ENCODE assay signal across 8 cellular contexts in the genomic region with DNA sequence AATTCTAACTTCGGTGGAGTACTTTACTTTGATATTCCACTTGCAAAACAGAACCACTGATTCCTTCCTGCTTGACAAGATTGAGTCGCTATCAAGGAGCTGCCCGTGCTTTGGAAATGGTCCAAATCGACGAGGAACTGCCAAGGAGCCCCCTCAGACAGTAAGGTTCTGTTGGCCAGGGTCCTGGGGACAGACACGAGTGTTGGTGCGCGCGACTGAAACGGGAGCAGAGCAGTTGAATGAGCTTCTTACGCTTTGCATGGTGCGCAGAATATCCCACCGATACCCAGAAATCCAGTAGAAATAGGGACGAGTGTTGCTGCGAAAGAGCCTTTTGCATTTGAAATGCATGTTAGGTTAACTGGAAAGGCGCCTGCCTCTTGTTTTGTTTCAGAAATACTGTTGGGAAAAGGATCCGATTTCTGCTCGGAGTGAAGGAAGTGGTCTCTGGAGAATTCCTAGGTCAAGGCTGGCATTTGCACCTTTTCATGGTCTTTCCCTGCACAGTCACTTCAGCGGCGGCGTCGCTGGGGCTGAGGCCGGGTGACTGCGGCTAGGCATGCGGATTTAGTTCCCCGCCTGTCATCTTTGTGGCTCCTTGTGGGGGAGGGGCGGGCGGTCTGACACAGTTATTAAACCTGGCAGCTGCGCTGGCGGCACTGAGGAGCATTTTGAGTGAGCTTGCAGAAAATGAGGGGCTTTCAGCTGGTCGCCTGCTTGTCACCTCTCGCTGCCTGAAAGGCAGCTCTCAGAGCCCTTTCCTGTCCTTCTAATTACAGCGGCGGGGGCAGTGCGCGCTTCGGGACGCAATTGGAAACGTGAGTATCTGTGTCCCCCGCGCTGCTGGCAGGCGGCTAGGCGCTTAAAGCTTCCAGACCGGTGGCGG. TPM values are rescaled to one million over a fixed set of nuclear protein-coding genes. Genes with fewer than 3 reads are reported as not detected.
A peak's percentile ranks its signal among the peaks of the same experiment; 100 is the strongest.
DNase-seq lines count a peak whose midpoint lies in the region; ATAC-seq, FAIRE-seq and TF ChIP-seq lines count a peak whose summit lies in the region.

No MANE protein-coding gene starts in this region.

- H3K9me3 ChIP-seq in A549 = no peaks in the 10 kb centered on the region
- H3K9me3 ChIP-seq in neural cell (ENCODE audit: low read length) = no peaks in the 10 kb centered on the region

- no peaks in the 10 kb centered on the region for H3K9me3 Mint-ChIP-seq in activated T-cell treated with anti-CD3 and anti-CD28 coated beads, Interleukin-2, amount 50 U/mL, for 72 hours

- no peaks in the 10 kb centered on the region for H3K36me3 ChIP-seq in neural cell (ENCODE audit: insufficient read depth, low read length)

- H3K79me2 ChIP-seq in neural cell (replicated peaks; ENCODE audit: insufficient read depth, low read length) = peaks cover 56% of the 10 kb centered on the region

- CTCF ChIA-PET in A549 (lab: Yijun Ruan, JAX) = interaction anchor here (0.7 to 1.4 kb wide), 2 partner anchors 10 to 25 kb away, joined by 3 to 5 read pairs; no protein-coding TSS in a partner anchor

- H3K27ac Mint-ChIP-seq in activated T-cell treated with anti-CD3 and anti-CD28 coated beads, Interleukin-2, amount 50 U/mL, for 72 hours = no peak overlapping the region

- TF ChIP-seq RAD21 in A549 (conservative IDR thresholded peaks at IDR 0.05 in 1 of 2, IDR thresholded peaks at IDR 0.05 in 1 of 2) = no peak
- peak; percentile 54 for TF ChIP-seq RAD21 in neural cell (conservative IDR thresholded peaks at IDR 0.05)

- peaks cover 33% of the 10 kb centered on the region for H3K27me3 Mint-ChIP-seq in activated T-cell treated with anti-CD3 and anti-CD28 coated beads, Interleukin-2, amount 50 U/mL, for 72 hours (ENCODE audit: low read depth)

- peak; percentile 28 to 36; a peak in 4 of 6 replicates for ATAC-seq in A549
- ATAC-seq in GM19023 (IDR thresholded peaks at IDR 0.05; ENCODE audit: unreplicated experiment) = peak; percentile 17
- ATAC-seq in HG03460 (IDR thresholded peaks at IDR 0.05; ENCODE audit: unreplicated experiment) = peak; percentile 16
- peak; percentile 56 to 61 for ATAC-seq in activated T-cell treated with anti-CD3 and anti-CD28 coated beads, Interleukin-2, amount 50 U/mL, for 72 hours (replicated peaks in 1 of 2)

- peak overlapping the region; percentile 55 for H3K4me3 ChIP-seq in A549
- H3K4me3 ChIP-seq in fibroblast of mammary gland (ENCODE audit: control insufficient read depth, low read depth, low read length) = peak overlapping the region; percentile 56
- peak overlapping the region; percentile 89 for H3K4me3 ChIP-seq in neural cell (ENCODE audit: low read length)

- H2AFZ ChIP-seq in neural cell (ENCODE audit: low read depth, low read length) = peak overlapping the region; percentile 54

- H3K9ac ChIP-seq in neural cell (ENCODE audit: low read length) = peak overlapping the region; percentile 97

- POLR2A ChIA-PET in A549 (lab: Yijun Ruan, JAX) = no interaction called here

- peaks cover 32% of the 10 kb centered on the region for H3K4me1 ChIP-seq in A549

- peaks cover 64% of the 10 kb centered on the region for H3K4me1 Mint-ChIP-seq in activated T-cell treated with anti-CD3 and anti-CD28 coated beads, Interleukin-2, amount 50 U/mL, for 72 hours (ENCODE audit: low read depth)

- TF ChIP-seq POLR2A in A549 (IDR thresholded peaks at IDR 0.05; ENCODE audit: low read length) = no peak

- H3K27me3 ChIP-seq in neural cell (ENCODE audit: insufficient read depth, low read depth, low read length) = no peaks in the 10 kb centered on the region

- no peak for FAIRE-seq in A549 (lab: Jason Lieb, UNC)

- 11% methylated on average over 38 of the region's 45 CpGs for WGBS in A549 (ENCODE audit: missing lambda C conversion rate)

- TF ChIP-seq EP300 in A549 (IDR thresholded peaks at IDR 0.05) (no peak), neural cell (conservative IDR thresholded peaks at IDR 0.05; ENCODE audit: poor library complexity, severe bottlenecking) (peak; percentile 82)

- no peaks in the 10 kb centered on the region for H4K20me1 ChIP-seq in neural cell (ENCODE audit: insufficient read depth)

- H3K4me2 ChIP-seq in A549 (peak overlapping the region; percentile 92), neural cell (ENCODE audit: low read length) (peak overlapping the region; percentile 83)

- H3K4me3 Mint-ChIP-seq in activated T-cell treated with anti-CD3 and anti-CD28 coated beads, Interleukin-2, amount 50 U/mL, for 72 hours = peak overlapping the region; percentile 93 to 96

- H3K9me2 ChIP-seq in neural cell (ENCODE audit: insufficient read depth, low read length) = no peaks in the 10 kb centered on the region

- TF ChIP-seq CTCF in A549 (IDR thresholded peaks at IDR 0.05) (no peak), fibroblast of mammary gland (conservative IDR thresholded peaks at IDR 0.05; ENCODE audit: control insufficient read depth, insufficient read depth, low read depth, low read length) (no peak), neural cell (IDR thresholded peaks at IDR 0.05; ENCODE audit: poor library complexity, severe bottlenecking) (no peak)

- DNase-seq in A549 (ENCODE audit: low read depth in 1 of 2, low spot score in 1 of 2) (no peak), NOMO-1 treated with DMSO at 0.1 percent for 48 hours (lab: John Stamatoyannopoulos, UW; ENCODE audit: unreplicated experiment) (peak; percentile 36), fibroblast of mammary gland (ENCODE audit: low read depth) (no peak), superior temporal gyrus (ENCODE audit: extremely low spot score) (peak; percentile 72)
- DNase-seq in activated T-cell treated with anti-CD3 and anti-CD28 coated beads, Interleukin-2, amount 50 U/mL, for 72 hours = peak; percentile 79 to 82

- H3K36me3 Mint-ChIP-seq in activated T-cell treated with anti-CD3 and anti-CD28 coated beads, Interleukin-2, amount 50 U/mL, for 72 hours (ENCODE audit: insufficient read depth in 2 of 2) = no peaks in the 10 kb centered on the region

- H3K27ac ChIP-seq in A549 (peak overlapping the region; percentile 83 to 88), neural cell (ENCODE audit: low read length) (peak overlapping the region; percentile 98)

- peaks cover 15% of the 10 kb centered on the region for H3F3A ChIP-seq in neural cell (ENCODE audit: insufficient read depth, low read length, poor library complexity, severe bottlenecking)

TF ChIP-seq in A549, 52 proteins besides CTCF, POLR2A, EP300 and RAD21:
- TF ChIP-seq CHD4 (IDR thresholded peaks at IDR 0.05; ENCODE audit: borderline replicate concordance) = no peak
- TF ChIP-seq, protein P1, sequence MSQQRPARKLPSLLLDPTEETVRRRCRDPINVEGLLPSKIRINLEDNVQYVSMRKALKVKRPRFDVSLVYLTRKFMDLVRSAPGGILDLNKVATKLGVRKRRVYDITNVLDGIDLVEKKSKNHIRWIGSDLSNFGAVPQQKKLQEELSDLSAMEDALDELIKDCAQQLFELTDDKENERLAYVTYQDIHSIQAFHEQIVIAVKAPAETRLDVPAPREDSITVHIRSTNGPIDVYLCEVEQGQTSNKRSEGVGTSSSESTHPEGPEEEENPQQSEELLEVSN (IDR thresholded peaks at IDR 0.05; ENCODE audit: borderline replicate concordance, low read depth) = peak; percentile 65; the same call in 1 of the 2 replicates
- TF ChIP-seq RARB (CRISPR knock-in tag; IDR thresholded peaks at IDR 0.05) = no peak

TF ChIP-seq in neural cell, 6 proteins besides CTCF, POLR2A, EP300 and RAD21:
- TF ChIP-seq TAF1 (IDR thresholded peaks at IDR 0.05; ENCODE audit: low read depth) (peak; percentile 73), EZH2 (IDR thresholded peaks at IDR 0.05; ENCODE audit: borderline replicate concordance, insufficient read depth, low read length, poor library complexity, severe bottlenecking) (no peak), SMC3 (conservative IDR thresholded peaks at IDR 0.05; ENCODE audit: poor library complexity) (peak; percentile 57), POLR2AphosphoS5 (IDR thresholded peaks at IDR 0.05) (peak; percentile 59), MXI1 (conservative IDR thresholded peaks at IDR 0.05; ENCODE audit: poor library complexity, severe bottlenecking) (peak; percentile 76)
- TF ChIP-seq, protein P2, sequence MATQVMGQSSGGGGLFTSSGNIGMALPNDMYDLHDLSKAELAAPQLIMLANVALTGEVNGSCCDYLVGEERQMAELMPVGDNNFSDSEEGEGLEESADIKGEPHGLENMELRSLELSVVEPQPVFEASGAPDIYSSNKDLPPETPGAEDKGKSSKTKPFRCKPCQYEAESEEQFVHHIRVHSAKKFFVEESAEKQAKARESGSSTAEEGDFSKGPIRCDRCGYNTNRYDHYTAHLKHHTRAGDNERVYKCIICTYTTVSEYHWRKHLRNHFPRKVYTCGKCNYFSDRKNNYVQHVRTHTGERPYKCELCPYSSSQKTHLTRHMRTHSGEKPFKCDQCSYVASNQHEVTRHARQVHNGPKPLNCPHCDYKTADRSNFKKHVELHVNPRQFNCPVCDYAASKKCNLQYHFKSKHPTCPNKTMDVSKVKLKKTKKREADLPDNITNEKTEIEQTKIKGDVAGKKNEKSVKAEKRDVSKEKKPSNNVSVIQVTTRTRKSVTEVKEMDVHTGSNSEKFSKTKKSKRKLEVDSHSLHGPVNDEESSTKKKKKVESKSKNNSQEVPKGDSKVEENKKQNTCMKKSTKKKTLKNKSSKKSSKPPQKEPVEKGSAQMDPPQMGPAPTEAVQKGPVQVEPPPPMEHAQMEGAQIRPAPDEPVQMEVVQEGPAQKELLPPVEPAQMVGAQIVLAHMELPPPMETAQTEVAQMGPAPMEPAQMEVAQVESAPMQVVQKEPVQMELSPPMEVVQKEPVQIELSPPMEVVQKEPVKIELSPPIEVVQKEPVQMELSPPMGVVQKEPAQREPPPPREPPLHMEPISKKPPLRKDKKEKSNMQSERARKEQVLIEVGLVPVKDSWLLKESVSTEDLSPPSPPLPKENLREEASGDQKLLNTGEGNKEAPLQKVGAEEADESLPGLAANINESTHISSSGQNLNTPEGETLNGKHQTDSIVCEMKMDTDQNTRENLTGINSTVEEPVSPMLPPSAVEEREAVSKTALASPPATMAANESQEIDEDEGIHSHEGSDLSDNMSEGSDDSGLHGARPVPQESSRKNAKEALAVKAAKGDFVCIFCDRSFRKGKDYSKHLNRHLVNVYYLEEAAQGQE (IDR thresholded peaks at IDR 0.05; ENCODE audit: borderline replicate concordance) = peak; percentile 92

RNA-seq across cellular contexts. Expression of gene TRIM2, which starts 51.5 kb away (rescaled TPM):
- polyA plus RNA-seq in A549 (2011; rRNA removed) = 0.92 and 1.0 TPM in 2 replicates
- 0.14 and 0.29 TPM in 2 replicates for polyA plus RNA-seq in A549 (2012; cell fraction: cytosol; rRNA removed)
- polyA plus RNA-seq in A549 (2012; cell fraction: nucleus; rRNA removed) = 0.32 and 0.44 TPM in 2 replicates
- polyA plus RNA-seq in A549 (2017; fragmentation: RNase III; extraction: RNeasy Plus Mini Kit Qiagen cat#74134 plus additional on column Dnase treatment) = 1.0 to 1.4 TPM (median 1.2 TPM) in 3 replicates
- 5.2 and 6.1 TPM in 2 replicates for polyA minus RNA-seq in A549 (2011; rRNA and poly(A)+ RNA removed)
- total RNA-seq in activated T-cell treated with anti-CD3 and anti-CD28 coated beads, Interleukin-2, amount 50 U/mL, for 72 hours = 1 to 10 TPM; 1.3 to 1.4 TPM
- polyA plus RNA-seq in neural cell = 218 and 261 TPM in 2 replicates
- polyA minus RNA-seq in neural cell = 723 and 816 TPM in 2 replicates

Comparison
In these comparisons a context has a peak if more than half of its experiments do, and no peak if none do; other contexts are left out.
1. DNase-seq: peak in NOMO-1 treated with DMSO at 0.1 percent for 48 hours (single experiment), activated T-cell treated with anti-CD3 and anti-CD28 coated beads, Interleukin-2, amount 50 U/mL, for 72 hours (2 of 2) and superior temporal gyrus (single experiment); none in A549 (0 of 2) and fibroblast of mammary gland (single experiment).
2. RNA of gene TRIM2, which starts 51.5 kb away (polyA plus RNA-seq): 218 to 261 TPM in neural cell; 0.14 to 1.4 TPM in A549; every median in the first group is over 10 times any median in the second.
3. Peak in every context shown above with its lines, with median percentiles within 50 percentile points of each other: ATAC-seq and H3K4me3 ChIP-seq.